In the genomic region with DNA sequence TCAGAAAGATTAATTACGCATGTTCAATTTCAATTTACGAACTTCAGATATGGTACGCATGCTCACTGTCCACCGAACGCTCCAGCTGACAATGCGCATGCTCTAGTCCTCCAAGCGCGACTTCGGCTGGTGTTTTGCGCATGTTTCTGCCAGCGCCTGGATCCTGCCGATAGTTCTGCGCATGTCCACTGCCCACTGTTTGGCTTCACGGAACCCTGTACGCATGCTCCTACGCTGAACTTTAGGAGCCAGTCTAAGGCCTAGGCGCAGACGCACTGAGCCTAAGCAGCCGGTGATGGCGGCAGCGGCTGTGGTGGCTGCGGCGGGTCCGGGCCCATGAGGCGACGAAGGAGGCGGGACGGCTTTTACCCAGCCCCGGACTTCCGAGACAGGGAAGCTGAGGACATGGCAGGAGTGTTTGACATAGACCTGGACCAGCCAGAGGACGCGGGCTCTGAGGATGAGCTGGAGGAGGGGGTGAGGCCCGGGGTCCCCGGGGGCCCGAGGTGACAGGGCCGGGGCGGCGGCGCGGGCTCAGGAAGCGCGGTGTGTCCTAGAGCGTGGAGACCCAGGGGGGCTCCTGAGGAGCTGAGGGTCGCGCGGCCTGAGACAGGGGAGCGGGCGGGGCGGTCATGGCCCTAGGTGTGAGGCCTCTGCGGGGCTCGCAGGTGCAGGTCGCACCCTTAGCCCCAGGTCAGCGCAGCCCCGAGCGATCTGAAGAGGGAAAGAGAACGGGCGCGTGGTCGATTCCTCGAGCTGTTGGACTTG, we compare ENCODE assay signal across 1 cellular context.
TF ChIP-seq lines count a peak whose summit lies in the region.

RPS6KB1 (plus strand) TSS at position 273 of the 768 bp plus-strand sequence; CDS start at position 337, 64 bp downstream.
A gene with protein sequence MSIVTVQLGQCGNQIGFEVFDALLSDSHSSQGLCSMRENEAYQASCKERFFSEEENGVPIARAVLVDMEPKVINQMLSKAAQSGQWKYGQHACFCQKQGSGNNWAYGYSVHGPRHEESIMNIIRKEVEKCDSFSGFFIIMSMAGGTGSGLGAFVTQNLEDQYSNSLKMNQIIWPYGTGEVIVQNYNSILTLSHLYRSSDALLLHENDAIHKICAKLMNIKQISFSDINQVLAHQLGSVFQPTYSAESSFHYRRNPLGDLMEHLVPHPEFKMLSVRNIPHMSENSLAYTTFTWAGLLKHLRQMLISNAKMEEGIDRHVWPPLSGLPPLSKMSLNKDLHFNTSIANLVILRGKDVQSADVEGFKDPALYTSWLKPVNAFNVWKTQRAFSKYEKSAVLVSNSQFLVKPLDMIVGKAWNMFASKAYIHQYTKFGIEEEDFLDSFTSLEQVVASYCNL (minus strand): TSS at position 95 of the 768 bp plus-strand sequence. CDS start 1,941 bp downstream, outside the sequence.

TF ChIP-seq in K562, 482 proteins besides CTCF, POLR2A, EP300 and RAD21 (continued from another document and continues in another):
- no peak for TF ChIP-seq ZBTB34 (CRISPR knock-in tag; IDR thresholded peaks at IDR 0.05)
- no peak for TF ChIP-seq ZC3H11A (IDR thresholded peaks at IDR 0.05; ENCODE audit: low read depth, low read length)
- TF ChIP-seq MEF2A (IDR thresholded peaks at IDR 0.05; ENCODE audit: control insufficient read depth, low read depth, low read length) = no peak
- TF ChIP-seq RAD51 (IDR thresholded peaks at IDR 0.05; ENCODE audit: borderline replicate concordance, low read depth) = no peak
- no peak; the same call in 1 of the 2 replicates for TF ChIP-seq L3MBTL2 (IDR thresholded peaks at IDR 0.05)
- TF ChIP-seq, protein P1, sequence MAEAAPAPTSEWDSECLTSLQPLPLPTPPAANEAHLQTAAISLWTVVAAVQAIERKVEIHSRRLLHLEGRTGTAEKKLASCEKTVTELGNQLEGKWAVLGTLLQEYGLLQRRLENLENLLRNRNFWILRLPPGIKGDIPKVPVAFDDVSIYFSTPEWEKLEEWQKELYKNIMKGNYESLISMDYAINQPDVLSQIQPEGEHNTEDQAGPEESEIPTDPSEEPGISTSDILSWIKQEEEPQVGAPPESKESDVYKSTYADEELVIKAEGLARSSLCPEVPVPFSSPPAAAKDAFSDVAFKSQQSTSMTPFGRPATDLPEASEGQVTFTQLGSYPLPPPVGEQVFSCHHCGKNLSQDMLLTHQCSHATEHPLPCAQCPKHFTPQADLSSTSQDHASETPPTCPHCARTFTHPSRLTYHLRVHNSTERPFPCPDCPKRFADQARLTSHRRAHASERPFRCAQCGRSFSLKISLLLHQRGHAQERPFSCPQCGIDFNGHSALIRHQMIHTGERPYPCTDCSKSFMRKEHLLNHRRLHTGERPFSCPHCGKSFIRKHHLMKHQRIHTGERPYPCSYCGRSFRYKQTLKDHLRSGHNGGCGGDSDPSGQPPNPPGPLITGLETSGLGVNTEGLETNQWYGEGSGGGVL (CRISPR knock-in tag; IDR thresholded peaks at IDR 0.05) = no peak
- TF ChIP-seq, protein P2, sequence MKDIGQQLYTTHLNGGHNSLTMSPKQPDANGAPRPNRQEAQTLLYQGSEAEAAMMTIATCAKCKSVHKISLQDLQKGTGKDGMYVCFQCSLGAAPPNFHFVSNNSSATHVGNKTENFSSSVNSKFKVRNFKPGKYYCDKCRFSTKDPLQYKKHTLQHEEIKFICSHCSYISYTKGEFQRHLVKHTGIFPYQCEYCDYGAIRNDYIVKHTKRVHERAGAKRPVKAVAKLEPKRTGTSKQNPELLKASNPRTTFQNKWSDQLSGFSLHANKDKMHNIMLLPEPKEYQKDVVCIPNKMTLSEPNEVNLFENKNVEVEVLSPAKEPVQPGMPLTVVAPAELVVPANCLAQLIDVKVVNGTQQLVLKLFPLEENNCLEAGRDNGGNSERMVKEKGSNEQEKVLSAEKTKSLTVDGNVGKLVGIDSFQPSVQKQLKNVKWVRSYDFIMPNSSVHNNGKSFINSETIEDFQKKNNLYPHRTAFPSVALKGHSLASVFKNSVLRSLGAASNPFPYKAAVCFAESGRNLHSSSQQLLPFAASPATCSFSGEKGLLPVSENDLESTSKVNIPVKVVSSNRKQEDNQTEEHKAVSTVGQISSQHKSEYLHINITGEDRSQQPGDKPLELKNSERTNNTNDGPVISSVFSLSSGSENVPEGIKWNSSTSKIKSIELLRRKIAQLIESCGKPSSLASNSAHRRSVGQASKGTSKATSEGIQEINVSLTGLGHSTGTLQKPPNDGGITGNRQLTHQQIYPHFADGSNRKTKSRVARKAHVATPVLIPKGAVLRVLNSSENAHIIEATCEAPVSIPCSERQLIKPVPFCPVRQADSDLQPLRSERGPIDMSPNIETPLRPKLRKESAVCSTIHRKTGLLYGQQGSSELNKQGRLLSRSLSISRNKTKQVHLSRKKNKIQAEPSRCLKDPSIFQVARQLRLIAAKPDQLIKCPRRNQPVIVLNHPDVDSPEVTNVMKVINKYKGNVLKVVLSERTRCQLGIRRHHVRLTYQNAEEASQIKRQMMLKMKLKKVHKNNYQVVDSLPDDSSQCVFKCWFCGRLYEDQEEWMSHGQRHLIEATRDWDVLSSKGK (CRISPR knock-in tag; IDR thresholded peaks at IDR 0.05) = no peak
- TF ChIP-seq SRSF9 (IDR thresholded peaks at IDR 0.05; ENCODE audit: borderline replicate concordance, low read depth, low read length) = no peak
- no peak for TF ChIP-seq RBM17 (IDR thresholded peaks at IDR 0.05; ENCODE audit: borderline replicate concordance, low read depth, low read length)
- TF ChIP-seq KLF1 (tag; IDR thresholded peaks at IDR 0.05) = no peak
- TF ChIP-seq TFAM (CRISPR knock-in tag; conservative IDR thresholded peaks at IDR 0.05) = no peak
- TF ChIP-seq PRPF4 (IDR thresholded peaks at IDR 0.05; ENCODE audit: insufficient read depth, low read depth, low read length, poor library complexity, severe bottlenecking) = no peak
- TF ChIP-seq HSF4 (CRISPR knock-in tag; IDR thresholded peaks at IDR 0.05; ENCODE audit: borderline replicate concordance) = no peak
- peak; percentile 98 for TF ChIP-seq SUPT5H (IDR thresholded peaks at IDR 0.05)
- TF ChIP-seq TBL1XR1 (IDR thresholded peaks at IDR 0.05; ENCODE audit: low read length in 2 of 2) = no peak
- TF ChIP-seq, protein P3, sequence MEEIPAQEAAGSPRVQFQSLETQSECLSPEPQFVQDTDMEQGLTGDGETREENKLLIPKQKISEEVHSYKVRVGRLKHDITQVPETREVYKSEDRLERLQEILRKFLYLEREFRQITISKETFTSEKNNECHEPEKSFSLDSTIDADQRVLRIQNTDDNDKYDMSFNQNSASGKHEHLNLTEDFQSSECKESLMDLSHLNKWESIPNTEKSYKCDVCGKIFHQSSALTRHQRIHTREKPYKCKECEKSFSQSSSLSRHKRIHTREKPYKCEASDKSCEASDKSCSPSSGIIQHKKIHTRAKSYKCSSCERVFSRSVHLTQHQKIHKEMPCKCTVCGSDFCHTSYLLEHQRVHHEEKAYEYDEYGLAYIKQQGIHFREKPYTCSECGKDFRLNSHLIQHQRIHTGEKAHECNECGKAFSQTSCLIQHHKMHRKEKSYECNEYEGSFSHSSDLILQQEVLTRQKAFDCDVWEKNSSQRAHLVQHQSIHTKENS (CRISPR knock-in tag; IDR thresholded peaks at IDR 0.05) = no peak
- no peak for TF ChIP-seq CBFA2T3 (IDR thresholded peaks at IDR 0.05)
- TF ChIP-seq ZNF280A (IDR thresholded peaks at IDR 0.05; ENCODE audit: low read depth, partially characterized antibody) = no peak
- no peak for TF ChIP-seq HDAC6 (IDR thresholded peaks at IDR 0.05; ENCODE audit: low read depth, low read length)
- TF ChIP-seq SMARCE1 (IDR thresholded peaks at IDR 0.05) = 0 out of 2 replicates have a peak, but pooled peaks have one; percentile 39
- no peak for TF ChIP-seq DDX20 (tag; IDR thresholded peaks at IDR 0.05; ENCODE audit: low read depth)
- no peak for TF ChIP-seq XRCC4 (IDR thresholded peaks at IDR 0.05; ENCODE audit: extremely low read depth, insufficient read depth, insufficient read length)
- no peak for TF ChIP-seq POLR3G (IDR thresholded peaks at IDR 0.05; ENCODE audit: extremely low read depth, insufficient read length, insufficient replicate concordance)
- TF ChIP-seq NBN (IDR thresholded peaks at IDR 0.05; ENCODE audit: low read depth) = no peak
- TF ChIP-seq HINFP (tag; conservative IDR thresholded peaks at IDR 0.05; ENCODE audit: low read depth) = no peak
- TF ChIP-seq DIDO1 (tag; IDR thresholded peaks at IDR 0.05; ENCODE audit: low read depth) = no peak
- no peak for TF ChIP-seq ZNF146 (CRISPR knock-in tag; IDR thresholded peaks at IDR 0.05; ENCODE audit: unreplicated experiment)
- no peak; the same call in 1 of the 2 replicates for TF ChIP-seq STAT6 (CRISPR knock-in tag; IDR thresholded peaks at IDR 0.05)
- TF ChIP-seq HDAC1 (IDR thresholded peaks at IDR 0.05) = no peak; a peak in 2 of 4 replicates
- TF ChIP-seq ZBTB7A (IDR thresholded peaks at IDR 0.05; ENCODE audit: borderline replicate concordance, control insufficient read depth, low read depth, low read length) = peak; percentile 90; the same call in 1 of the 2 replicates
- TF ChIP-seq ATF7 (IDR thresholded peaks at IDR 0.05) = peak; percentile 85
- TF ChIP-seq HCFC1 (IDR thresholded peaks at IDR 0.05; ENCODE audit: low read depth, low read length) = peak; percentile 84
- TF ChIP-seq NFE2 (IDR thresholded peaks at IDR 0.05; ENCODE audit: low read depth) = peak; percentile 20; the same call in 1 of the 2 replicates
- TF ChIP-seq ILF3 (IDR thresholded peaks at IDR 0.05; ENCODE audit: borderline replicate concordance) = no peak
- TF ChIP-seq, protein P4, sequence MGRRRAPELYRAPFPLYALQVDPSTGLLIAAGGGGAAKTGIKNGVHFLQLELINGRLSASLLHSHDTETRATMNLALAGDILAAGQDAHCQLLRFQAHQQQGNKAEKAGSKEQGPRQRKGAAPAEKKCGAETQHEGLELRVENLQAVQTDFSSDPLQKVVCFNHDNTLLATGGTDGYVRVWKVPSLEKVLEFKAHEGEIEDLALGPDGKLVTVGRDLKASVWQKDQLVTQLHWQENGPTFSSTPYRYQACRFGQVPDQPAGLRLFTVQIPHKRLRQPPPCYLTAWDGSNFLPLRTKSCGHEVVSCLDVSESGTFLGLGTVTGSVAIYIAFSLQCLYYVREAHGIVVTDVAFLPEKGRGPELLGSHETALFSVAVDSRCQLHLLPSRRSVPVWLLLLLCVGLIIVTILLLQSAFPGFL (CRISPR knock-in tag; IDR thresholded peaks at IDR 0.05) = no peak
- TF ChIP-seq ESRRB (CRISPR knock-in tag; IDR thresholded peaks at IDR 0.05; ENCODE audit: borderline replicate concordance) = no peak
- no peak for TF ChIP-seq MXD1 (CRISPR knock-in tag; IDR thresholded peaks at IDR 0.05; ENCODE audit: borderline replicate concordance, poor library complexity, severe bottlenecking)
- peak; percentile 93 for TF ChIP-seq EP400 (IDR thresholded peaks at IDR 0.05)
